Comparison of ENCODE assay signal across 1 cellular context in genomic region chr3:27729748-27730611, GRCh38.
TF ChIP-seq lines count a peak whose summit lies in the region.

No MANE protein-coding gene starts in this region.

TF ChIP-seq in SK-N-SH treated with all-trans-retinoic acid at 6 μM for 48 hours, 23 proteins besides CTCF, POLR2A, EP300 and RAD21 (continued from another document):
- TF ChIP-seq POU6F1 (CRISPR knock-in tag; IDR thresholded peaks at IDR 0.05; ENCODE audit: borderline replicate concordance, low read depth) (no peak), PPARA (CRISPR knock-in tag; IDR thresholded peaks at IDR 0.05; ENCODE audit: borderline replicate concordance) (no peak), PATZ1 (CRISPR knock-in tag; IDR thresholded peaks at IDR 0.05; ENCODE audit: borderline replicate concordance) (no peak), GLIS3 (CRISPR knock-in tag; IDR thresholded peaks at IDR 0.05) (no peak), TOX (CRISPR knock-in tag; IDR thresholded peaks at IDR 0.05; ENCODE audit: borderline replicate concordance) (no peak), ZC3H10 (CRISPR knock-in tag; IDR thresholded peaks at IDR 0.05) (no peak), CSDC2 (CRISPR knock-in tag; IDR thresholded peaks at IDR 0.05) (no peak)
